ENCODE assay signal across 5 cellular contexts in genomic region chr5:7225826-7226225, GRCh38.
"Had no signal": no experiment of that assay in that cellular context is flagged by ENCODE, and none has a peak within 500 bp of the region (broad histone marks: within the 10 kb centered on the region; RNA-seq: fewer than 3 reads in every experiment).

No MANE protein-coding gene starts in this region.

- DNase-seq: IMR-90, KBM-7 had no signal

- H3K27me3 Mint-ChIP-seq: IgD-negative memory B cell had no signal

- H3K27ac ChIP-seq: HL-60 had no signal

- H3K36me3 Mint-ChIP-seq: IgD-negative memory B cell had no signal

- H3K4me3 ChIP-seq: K562 had no signal

- H3K27ac Mint-ChIP-seq: IgD-negative memory B cell had no signal

- H3K4me1 Mint-ChIP-seq: IgD-negative memory B cell had no signal

- H3K4me3 Mint-ChIP-seq: IgD-negative memory B cell had no signal
